32 cellular contexts compared by ENCODE assay signal in the genomic region with DNA sequence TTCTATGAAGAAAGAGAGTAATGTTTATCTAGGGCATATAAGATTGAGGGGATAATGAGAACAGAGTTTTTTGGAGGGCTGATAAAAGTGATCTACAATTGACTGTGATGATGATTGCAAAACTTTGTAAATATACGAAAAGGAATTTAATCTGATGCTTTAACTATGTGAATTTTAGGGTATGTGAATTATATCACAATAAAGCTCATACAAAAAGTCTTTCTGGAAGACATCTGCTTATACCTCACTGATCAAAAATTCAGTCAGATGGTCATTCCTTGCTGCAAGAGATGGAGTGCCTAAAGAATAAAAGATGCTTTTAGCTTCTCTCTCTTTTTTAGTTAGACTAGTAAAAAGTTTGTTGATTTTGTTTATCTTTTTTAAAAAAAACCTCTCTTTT.
"Had no signal": no experiment of that assay in that cellular context is flagged by ENCODE, and none has a peak within 500 bp of the region (broad histone marks: within the 10 kb centered on the region; RNA-seq: fewer than 3 reads in every experiment).

No MANE protein-coding gene starts in this region.

- H3K27me3 ChIP-seq: adrenal gland, cardiac muscle cell, colonic mucosa, dorsolateral prefrontal cortex, gastrocnemius medialis, neutrophil, ovary, suprapubic skin, tibial artery had no signal

- H3K27me3 Mint-ChIP-seq: activated naive CD8-positive, alpha-beta T cell; brain; effector memory CD8-positive, alpha-beta T cell; naive B cell; stimulated activated naive B cell treated with anti-CD40 and anti-IgM and Interleukin-4, amounts not matched to agents 10 μg/mL and 1 μg/mL and 100 μg/mL, for 72 hours had no signal

- DNase-seq: activated CD4-positive, alpha-beta T cell treated with anti-CD3 and anti-CD28 coated beads for 48 hours; activated CD4-positive, alpha-beta T cell treated with anti-CD3 and anti-CD28 coated beads, Interleukin-2, amount 50 U/mL, for 48 hours; activated CD8-positive, alpha-beta memory T cell treated with anti-CD3 and anti-CD28 coated beads for 24 hours; activated effector memory CD4-positive, alpha-beta T cell treated with Interleukin-2 at 50 U/mL for 16 hours; activated naive CD4-positive, alpha-beta T cell treated with Interleukin-2 at 50 U/mL for 16 hours; adrenal gland; aorta; cerebellar nuclear complex; colonic mucosa; dorsolateral prefrontal cortex; effector memory CD8-positive, alpha-beta T cell; gastrocnemius medialis; head of caudate nucleus; hippocampal formation; naive B cell; nephron progenitor cell; ovary; retina; stimulated activated CD4-positive, alpha-beta T cell treated with anti-CD3 and anti-CD28 coated beads, Interleukin-15, amount 100 ng/mL, for 24 hours; stimulated activated CD4-positive, alpha-beta T cell treated with anti-CD3 and anti-CD28 coated beads, Interleukin-2, amount 100 ng/mL, for 24 hours; stimulated activated naive B cell treated with anti-CD40 and anti-IgM and Interleukin-4, amounts not matched to agents 10 μg/mL and 1 μg/mL and 100 μg/mL, for 72 hours; T-helper 1 cell; tibial artery had no signal

- H3K4me3 Mint-ChIP-seq: activated naive CD8-positive, alpha-beta T cell; brain; effector memory CD8-positive, alpha-beta T cell; mesothelial cell of epicardium; naive B cell; nephron progenitor cell; stimulated activated naive B cell treated with anti-CD40 and anti-IgM and Interleukin-4, amounts not matched to agents 10 μg/mL and 1 μg/mL and 100 μg/mL, for 72 hours; T-helper 2 cell treated with Interferon-gamma antibody and Interleukin-4, amounts not matched to agents 5 μg/mL and 100 μg/mL, for 36 hours had no signal

- H3K27ac Mint-ChIP-seq: activated naive CD8-positive, alpha-beta T cell; brain; effector memory CD8-positive, alpha-beta T cell; mesothelial cell of epicardium; naive B cell; nephron progenitor cell; stimulated activated naive B cell treated with anti-CD40 and anti-IgM and Interleukin-4, amounts not matched to agents 10 μg/mL and 1 μg/mL and 100 μg/mL, for 72 hours; T-helper 2 cell treated with Interferon-gamma antibody and Interleukin-4, amounts not matched to agents 5 μg/mL and 100 μg/mL, for 36 hours had no signal

- H3K4me1 ChIP-seq: adrenal gland, colonic mucosa, gastrocnemius medialis, prostate gland, suprapubic skin had no signal

- H3K9me3 Mint-ChIP-seq: brain; effector memory CD8-positive, alpha-beta T cell; nephron progenitor cell; stimulated activated naive B cell treated with anti-CD40 and anti-IgM and Interleukin-4, amounts not matched to agents 10 μg/mL and 1 μg/mL and 100 μg/mL, for 72 hours; T-helper 2 cell treated with Interferon-gamma antibody and Interleukin-4, amounts not matched to agents 5 μg/mL and 100 μg/mL, for 36 hours had no signal

- H3K27ac ChIP-seq: adrenal gland, cardiac muscle cell, colonic mucosa, dorsolateral prefrontal cortex, gastrocnemius medialis, neutrophil, ovary, prostate gland, suprapubic skin, tibial artery had no signal

- H3K36me3 Mint-ChIP-seq: activated naive CD8-positive, alpha-beta T cell; brain; mesothelial cell of epicardium; naive B cell; stimulated activated naive B cell treated with anti-CD40 and anti-IgM and Interleukin-4, amounts not matched to agents 10 μg/mL and 1 μg/mL and 100 μg/mL, for 72 hours had no signal

- H3K4me3 ChIP-seq: adrenal gland, cardiac muscle cell, colonic mucosa, dorsolateral prefrontal cortex, gastrocnemius medialis, ovary, prostate gland, suprapubic skin, tibial artery had no signal

- H3K9me3 ChIP-seq: adrenal gland, colonic mucosa, gastrocnemius medialis, neutrophil, ovary, prostate gland, suprapubic skin, tibial artery had no signal

- H3K4me1 Mint-ChIP-seq: naive B cell; nephron progenitor cell; stimulated activated naive B cell treated with anti-CD40 and anti-IgM and Interleukin-4, amounts not matched to agents 10 μg/mL and 1 μg/mL and 100 μg/mL, for 72 hours had no signal

- H3K36me3 ChIP-seq: adrenal gland, cardiac muscle cell, colonic mucosa, gastrocnemius medialis, neutrophil, ovary, prostate gland, suprapubic skin, tibial artery had no signal

- ATAC-seq: effector memory CD8-positive, alpha-beta T cell; esophagus mucosa; gastrocnemius medialis; stimulated activated naive B cell treated with anti-CD40 and anti-IgM and Interleukin-4, amounts not matched to agents 10 μg/mL and 1 μg/mL and 100 μg/mL, for 72 hours had no signal
